Comparison of ENCODE assay signal across 16 cellular contexts in the genomic region with DNA sequence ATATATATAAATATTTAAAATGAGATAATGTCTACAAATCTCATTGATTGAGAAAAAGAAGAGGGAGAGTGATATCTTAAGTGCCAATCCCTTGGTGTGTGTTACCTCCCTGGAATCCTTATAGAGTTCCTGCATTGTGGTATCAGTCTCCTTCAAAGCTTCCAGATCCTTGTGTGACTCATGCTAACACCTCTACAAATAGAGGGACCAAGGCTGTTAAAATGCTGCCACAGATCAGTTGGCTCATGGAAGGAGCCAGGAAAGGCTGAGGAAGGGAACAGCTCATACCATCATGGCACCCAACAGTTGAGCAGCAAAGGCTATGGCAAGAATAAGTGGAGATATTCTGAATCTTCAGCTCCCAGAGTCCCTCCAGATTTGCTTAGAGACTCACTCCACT.
DNase-seq lines count a peak whose midpoint lies in the region; ATAC-seq lines count a peak whose summit lies in the region.
"Had no signal": no experiment of that assay in that cellular context is flagged by ENCODE, and none has a peak within 500 bp of the region (broad histone marks: within the 10 kb centered on the region; RNA-seq: fewer than 3 reads in every experiment).

No MANE protein-coding gene starts in this region.

- ATAC-seq in HG03097 (IDR thresholded peaks at IDR 0.05; ENCODE audit: low FRiP score, unreplicated experiment): no peak
- ATAC-seq: HepG2 had no signal

- DNase-seq in RPMI7951 (ENCODE audit: low read depth) (peak; percentile 46), inferior parietal cortex (ENCODE audit: extremely low spot score) (peak; percentile 4), middle frontal gyrus (ENCODE audit: extremely low spot score, low spot score) (peak; percentile 13), NOMO-1 (lab: John Stamatoyannopoulos, UW; ENCODE audit: unreplicated experiment in 2 of 2) (no peak), NK-92 (lab: John Stamatoyannopoulos, UW; ENCODE audit: unreplicated experiment) (no peak)
- no peak for DNase-seq in stimulated activated CD4-positive, alpha-beta T cell treated with anti-CD3 and anti-CD28 coated beads, Interleukin-12 subunit alpha, Interleukin-12 subunit beta, amount 100 ng/mL, for 4 hours
- DNase-seq: ACHN; BE2C; C1 segment of cervical spinal cord; Caco-2; CD4-positive, CD25-positive, alpha-beta regulatory T cell; CD8-positive, alpha-beta memory T cell; GDM1; KBM-7 had no signal

Comparison
In these comparisons a context has a peak if more than half of its experiments do, and no peak if none do; other contexts are left out.
1. DNase-seq: peak in RPMI7951 (single experiment), inferior parietal cortex (single experiment) and middle frontal gyrus (single experiment); none in NOMO-1 (0 of 2), stimulated activated CD4-positive, alpha-beta T cell treated with anti-CD3 and anti-CD28 coated beads, Interleukin-12 subunit alpha, Interleukin-12 subunit beta, amount 100 ng/mL, for 4 hours (single experiment) and NK-92 (single experiment).